ENCODE assay signal across 2 cellular contexts in the genomic region with DNA sequence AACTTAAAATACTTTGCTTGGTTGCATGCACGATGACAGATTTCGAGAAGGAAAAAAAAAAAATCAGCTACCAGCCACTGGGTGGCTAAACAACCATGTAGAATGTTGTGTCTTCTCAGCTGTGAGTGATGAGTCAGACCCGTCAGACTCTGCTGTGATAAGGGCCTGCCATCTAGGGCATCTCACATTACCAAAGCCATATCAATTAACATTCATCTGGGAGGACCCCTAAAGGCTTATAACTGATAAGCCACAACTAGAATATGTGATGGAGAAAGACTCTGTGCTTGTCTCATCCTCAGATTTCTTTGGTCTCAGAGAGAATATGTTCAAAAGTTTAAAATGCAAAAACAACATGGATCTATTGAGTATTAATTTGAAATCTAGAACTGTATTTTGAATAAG.
TF ChIP-seq lines count a peak whose summit lies in the region.

No MANE protein-coding gene starts in this region.

TF ChIP-seq in HepG2, 621 proteins besides CTCF, POLR2A, EP300 and RAD21:
- TF ChIP-seq, protein P1, sequence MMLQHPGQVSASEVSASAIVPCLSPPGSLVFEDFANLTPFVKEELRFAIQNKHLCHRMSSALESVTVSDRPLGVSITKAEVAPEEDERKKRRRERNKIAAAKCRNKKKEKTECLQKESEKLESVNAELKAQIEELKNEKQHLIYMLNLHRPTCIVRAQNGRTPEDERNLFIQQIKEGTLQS (CRISPR knock-in tag; IDR thresholded peaks at IDR 0.05) = peak; percentile 79; the same call in 1 of the 2 replicates
- TF ChIP-seq FOXM1 (CRISPR knock-in tag; IDR thresholded peaks at IDR 0.05) (no peak), TMF1 (CRISPR knock-in tag; IDR thresholded peaks at IDR 0.05; ENCODE audit: low read depth) (no peak), ZNF776 (CRISPR knock-in tag; IDR thresholded peaks at IDR 0.05) (no peak), POLR2AphosphoS2 (IDR thresholded peaks at IDR 0.05; ENCODE audit: low read depth, low read length) (no peak), FOSL2 (CRISPR knock-in tag; IDR thresholded peaks at IDR 0.05) (peak; percentile 90), ZNF556 (CRISPR knock-in tag; IDR thresholded peaks at IDR 0.05; ENCODE audit: borderline replicate concordance) (no peak), TAF15 (IDR thresholded peaks at IDR 0.05; ENCODE audit: low read depth, low read length, poor library complexity, severe bottlenecking) (no peak)
- TF ChIP-seq, protein P2, sequence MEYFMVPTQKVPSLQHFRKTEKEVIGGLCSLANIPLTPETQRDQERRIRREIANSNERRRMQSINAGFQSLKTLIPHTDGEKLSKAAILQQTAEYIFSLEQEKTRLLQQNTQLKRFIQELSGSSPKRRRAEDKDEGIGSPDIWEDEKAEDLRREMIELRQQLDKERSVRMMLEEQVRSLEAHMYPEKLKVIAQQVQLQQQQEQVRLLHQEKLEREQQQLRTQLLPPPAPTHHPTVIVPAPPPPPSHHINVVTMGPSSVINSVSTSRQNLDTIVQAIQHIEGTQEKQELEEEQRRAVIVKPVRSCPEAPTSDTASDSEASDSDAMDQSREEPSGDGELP (IDR thresholded peaks at IDR 0.05; ENCODE audit: borderline replicate concordance, low read depth) = peak; percentile 76; the same call in 1 of the 2 replicates

TF ChIP-seq in H1, 55 proteins besides CTCF, POLR2A, EP300 and RAD21:
- TF ChIP-seq JUND (IDR thresholded peaks at IDR 0.05; ENCODE audit: low read length) (peak; percentile 94), BRCA1 (IDR thresholded peaks at IDR 0.05; ENCODE audit: low read depth, low read length) (no peak), JUN (IDR thresholded peaks at IDR 0.05; ENCODE audit: low read depth, low read length) (peak; percentile 64; the same call in 1 of the 2 replicates), SAP30 (IDR thresholded peaks at IDR 0.05; ENCODE audit: insufficient read depth, insufficient replicate concordance, low read length) (no peak), CREB1 (IDR thresholded peaks at IDR 0.05) (no peak)
